In the genomic region with DNA sequence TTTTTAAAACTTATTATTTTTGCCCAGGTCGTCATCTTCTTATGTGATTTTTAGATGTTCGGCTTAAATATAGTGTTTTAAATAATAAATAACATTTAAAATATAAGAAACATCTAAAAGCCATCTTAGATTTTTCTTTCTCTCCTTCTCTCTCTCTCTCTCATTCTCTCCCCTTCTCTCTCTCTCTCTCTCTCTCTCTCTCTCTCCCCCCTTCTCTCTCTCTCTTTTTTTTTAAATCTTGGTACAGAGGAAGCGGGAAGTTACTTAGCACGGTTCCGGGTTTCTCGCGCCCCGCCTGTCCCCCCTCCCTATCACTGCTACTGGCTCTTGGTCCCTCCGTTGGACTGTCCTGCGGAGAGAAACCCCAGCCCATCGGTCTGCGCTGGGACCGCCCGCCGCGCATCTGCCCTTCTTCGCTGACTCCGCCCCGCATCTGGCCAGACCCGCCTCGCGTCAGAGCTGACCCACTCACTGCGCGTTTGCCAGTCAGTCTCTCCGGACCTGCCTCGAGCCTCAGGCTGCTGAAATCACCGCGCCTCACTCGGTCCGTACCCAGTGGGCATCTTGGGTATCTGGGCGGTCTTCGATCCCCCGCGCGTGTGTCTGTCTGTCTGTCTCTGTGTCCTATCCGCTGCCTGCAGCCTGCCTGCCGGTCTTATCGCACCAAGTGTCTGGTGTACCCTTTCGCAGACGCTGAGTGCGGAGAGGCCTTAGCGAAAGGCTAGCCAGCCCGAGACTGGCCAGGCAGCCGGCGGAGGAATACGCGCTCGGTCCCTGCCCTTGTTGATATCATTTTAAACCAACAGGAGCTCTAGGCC, we compare ENCODE assay signal across 8 cellular contexts. TPM values are rescaled to one million over a fixed set of nuclear protein-coding genes. Genes with fewer than 3 reads are reported as not detected.
DNase-seq lines count a peak whose midpoint lies in the region; ATAC-seq and TF ChIP-seq lines count a peak whose summit lies in the region.

A gene (plus strand): TSS at position 489 of the 818 bp plus-strand sequence. CDS start 739 bp downstream, outside the sequence.

- DNase-seq in AG09319 (ENCODE audit: extremely low read depth, low read depth) (peak; percentile 78), NCI-H524 treated with DMSO at 0.1 percent for 48 hours (lab: John Stamatoyannopoulos, UW) (peak; percentile 60), fibroblast of peridontal ligament (ENCODE audit: extremely low read depth) (peak; percentile 73), vagina (ENCODE audit: extremely low spot score in 2 of 2) (no peak)

- no peaks in the 10 kb centered on the region for H3K36me3 ChIP-seq in mucosa of stomach (ENCODE audit: control insufficient read depth, insufficient read depth, low read length)
- H3K36me3 ChIP-seq in vagina: no peaks in the 10 kb centered on the region

- no peak for ATAC-seq in GM21528 (IDR thresholded peaks at IDR 0.05; ENCODE audit: low FRiP score, unreplicated experiment)
- no peak for ATAC-seq in GM18861 (IDR thresholded peaks at IDR 0.05; ENCODE audit: unreplicated experiment)
- ATAC-seq in HG02884 (IDR thresholded peaks at IDR 0.05; ENCODE audit: unreplicated experiment): no peak

- H3K9ac ChIP-seq in mucosa of stomach (ENCODE audit: low read length): peak within 1 kb of the TSS; percentile 12

- intact Hi-C loops in vagina (cut with DNase I): no loop called here

- H3K9me3 ChIP-seq in mucosa of stomach (ENCODE audit: control insufficient read depth, low read length) (no peaks in the 10 kb centered on the region), vagina (no peaks in the 10 kb centered on the region)

- H3K4me1 ChIP-seq in mucosa of stomach (ENCODE audit: control insufficient read depth, insufficient read depth, low read length) (no peaks in the 10 kb centered on the region), vagina (no peaks in the 10 kb centered on the region)

- H3K27ac ChIP-seq in vagina: peak within 1 kb of the TSS; percentile 64

- H3K27me3 ChIP-seq in mucosa of stomach (ENCODE audit: control insufficient read depth, insufficient read depth, low read length) (no peaks in the 10 kb centered on the region), vagina (no peaks in the 10 kb centered on the region)

- peak in 1 of 2 donors; percentile 48 for TF ChIP-seq POLR2A in vagina (IDR thresholded peaks at IDR 0.05)

- TF ChIP-seq CTCF in AG09319 (IDR thresholded peaks at IDR 0.05; ENCODE audit: low read depth, low read length) (no peak), vagina (IDR thresholded peaks at IDR 0.05) (peak in 1 of 3 experiments; percentile 10)

- H3K4me3 ChIP-seq in mucosa of stomach (ENCODE audit: low read length) (no peak within 1 kb of the TSS), vagina (peak within 1 kb of the TSS; percentile 43 to 51)

RNA-seq across cellular contexts. Expression of the gene that starts here (rescaled TPM):
- total RNA-seq in vagina: 0.98 TPM

Comparison
In these comparisons a context has a peak if more than half of its experiments do, and no peak if none do; other contexts are left out.
1. DNase-seq: peak in AG09319 (single experiment), NCI-H524 treated with DMSO at 0.1 percent for 48 hours (single experiment) and fibroblast of peridontal ligament (single experiment); none in vagina (0 of 2).